In genomic region chr16:20851601-20852000, GRCh38 we compare ENCODE assay signal across 8 cellular contexts. TPM values are rescaled to one million over a fixed set of nuclear protein-coding genes. Genes with fewer than 3 reads are reported as not detected.
DNase-seq lines count a peak whose midpoint lies in the region; ATAC-seq and TF ChIP-seq lines count a peak whose summit lies in the region.

No MANE protein-coding gene starts in this region.

- DNase-seq in AG04449 (ENCODE audit: low read depth, low spot score): peak; percentile 81
- DNase-seq in PC-3: peak; percentile 81
- DNase-seq in fibroblast of pulmonary artery (ENCODE audit: low read depth): peak; percentile 99
- no peak for DNase-seq in NCI-H524 treated with DMSO at 0.1 percent for 48 hours (lab: John Stamatoyannopoulos, UW)
- DNase-seq in central memory CD4-positive, alpha-beta T cell: no peak

- H3K27ac ChIP-seq in PC-3 (ENCODE audit: low read length): no peak overlapping the region
- H3K27ac ChIP-seq in neutrophil: peak overlapping the region; percentile 16

- H3K36me3 Mint-ChIP-seq in stimulated activated memory B cell treated with anti-CD40 and anti-IgM and Interleukin-4, amounts not matched to agents 10 μg/mL and 1 μg/mL and 100 μg/mL, for 72 hours: peaks cover 14% of the 10 kb centered on the region

- no peaks in the 10 kb centered on the region for H3F3A ChIP-seq in PC-3 (ENCODE audit: low read length, unreplicated experiment)

- H3K9me3 Mint-ChIP-seq in stimulated activated memory B cell treated with anti-CD40 and anti-IgM and Interleukin-4, amounts not matched to agents 10 μg/mL and 1 μg/mL and 100 μg/mL, for 72 hours: no peaks in the 10 kb centered on the region

- no peak overlapping the region for H2AFZ ChIP-seq in PC-3 (ENCODE audit: low read length)

- peak overlapping the region; percentile 33; the same call in 1 of the 2 replicates for H3K4me2 ChIP-seq in PC-3 (ENCODE audit: low read length)

- H3K36me3 ChIP-seq in PC-3 (ENCODE audit: low read depth, low read length) (peaks cover 12% of the 10 kb centered on the region; the same call in 1 of the 2 replicates), neutrophil (peaks cover 8% of the 10 kb centered on the region)

- no peaks in the 10 kb centered on the region for H3K27me3 Mint-ChIP-seq in stimulated activated memory B cell treated with anti-CD40 and anti-IgM and Interleukin-4, amounts not matched to agents 10 μg/mL and 1 μg/mL and 100 μg/mL, for 72 hours

- H4K20me1 ChIP-seq in PC-3 (ENCODE audit: low read length): no peaks in the 10 kb centered on the region

- H3K4me3 ChIP-seq in AG04449 (ENCODE audit: low read depth, low read length): no peak overlapping the region
- H3K4me3 ChIP-seq in PC-3 (ENCODE audit: low read length): no peak overlapping the region
- no peak overlapping the region for H3K4me3 ChIP-seq in fibroblast of pulmonary artery (replicated peaks; ENCODE audit: low read depth, low read length)
- no peak overlapping the region for H3K4me3 ChIP-seq in neutrophil (ENCODE audit: low read depth in 1 of 2, low read length in 1 of 2)

- intact Hi-C loops in PC-3 (cut with micrococcal nuclease): loop anchor here (1.0 to 5.0 kb wide), 6 partner anchors 48 to 449 kb away; no protein-coding TSS in a partner anchor

- no peak overlapping the region for H3K4me3 Mint-ChIP-seq in stimulated activated memory B cell treated with anti-CD40 and anti-IgM and Interleukin-4, amounts not matched to agents 10 μg/mL and 1 μg/mL and 100 μg/mL, for 72 hours

- peaks cover 5% of the 10 kb centered on the region for H3K4me1 Mint-ChIP-seq in stimulated activated memory B cell treated with anti-CD40 and anti-IgM and Interleukin-4, amounts not matched to agents 10 μg/mL and 1 μg/mL and 100 μg/mL, for 72 hours

- H3K9me3 ChIP-seq in PC-3 (ENCODE audit: low read length) (no peaks in the 10 kb centered on the region), neutrophil (no peaks in the 10 kb centered on the region)

- H3K9me2 ChIP-seq in PC-3 (replicated peaks; ENCODE audit: low read length): no peaks in the 10 kb centered on the region

- H3K27ac Mint-ChIP-seq in stimulated activated memory B cell treated with anti-CD40 and anti-IgM and Interleukin-4, amounts not matched to agents 10 μg/mL and 1 μg/mL and 100 μg/mL, for 72 hours: no peak overlapping the region

- CTCF ChIA-PET in AG04449 (lab: Yijun Ruan, JAX) (interaction anchor here (0.7 to 9.5 kb wide), 21 partner anchors 10 to 337 kb away, joined by 3 to 135 read pairs (median 7); partner anchors contain the start of genes DCUN1D3, ERI2, LDAF1 and LYRM1), PC-3 (lab: Charles Lee) (interaction anchor here (0.5 to 1.1 kb wide), 4 partner anchors 41 to 449 kb away, joined by 3 to 5 read pairs (median 4); no protein-coding TSS in a partner anchor)

- no peaks in the 10 kb centered on the region for H3K79me2 ChIP-seq in PC-3 (ENCODE audit: low read length)

- no TSS peak for BruUV-seq in PC-3 (replicated peaks; lab: Mats Ljungman, UMichigan)

- TF ChIP-seq CTCF in AG04449 (IDR thresholded peaks at IDR 0.05; ENCODE audit: insufficient read depth, low read length, missing control alignments) (no peak), PC-3 (conservative IDR thresholded peaks at IDR 0.05; ENCODE audit: low read depth, low read length) (no peak), fibroblast of pulmonary artery (IDR thresholded peaks at IDR 0.05; ENCODE audit: low read length, missing control alignments) (no peak), neutrophil (IDR thresholded peaks at IDR 0.05) (no peak)

- no peak overlapping the region for H3K9ac ChIP-seq in PC-3 (ENCODE audit: low read length)

- peak; percentile 85 for ATAC-seq in PC-3
- ATAC-seq in GM18511 (IDR thresholded peaks at IDR 0.05; ENCODE audit: unreplicated experiment): no peak
- no peak for ATAC-seq in stimulated activated memory B cell treated with anti-CD40 and anti-IgM and Interleukin-4, amounts not matched to agents 10 μg/mL and 1 μg/mL and 100 μg/mL, for 72 hours

- POLR2A ChIA-PET in AG04449 (lab: Yijun Ruan, JAX): interaction anchor here (0.6 to 1.5 kb wide), 7 partner anchors 14 to 449 kb away, joined by 3 to 6 read pairs (median 3); partner anchors contain the start of genes DCUN1D3 and LYRM1
- POLR2A ChIA-PET in PC-3 (lab: Charles Lee; ENCODE audit: unreplicated experiment): interaction anchor here (0.6 to 0.7 kb wide), 2 partner anchors 48 to 449 kb away, joined by 3 to 6 read pairs; partner anchors contain the start of gene DCUN1D3

- no peaks in the 10 kb centered on the region for H3K27me3 ChIP-seq in PC-3 (ENCODE audit: low read length)
- H3K27me3 ChIP-seq in neutrophil: no peaks in the 10 kb centered on the region

- peaks cover 36% of the 10 kb centered on the region for H3K4me1 ChIP-seq in PC-3 (ENCODE audit: insufficient read depth, low read length)
- peaks cover 8 to 15% of the 10 kb centered on the region in 2 experiments for H3K4me1 ChIP-seq in neutrophil (ENCODE audit: control insufficient read depth in 1 of 2, insufficient read depth in 1 of 2, low read depth in 1 of 2, low read length in 1 of 2)

RNA-seq across cellular contexts. Expression of gene REXO5, which starts 45.3 kb away (rescaled TPM):
- 3.4 and 4.0 TPM in 2 replicates for total RNA-seq in PC-3 (2014; rRNA removed)

RNA-seq across cellular contexts. Expression of gene ERI2, which starts 45.3 kb away (rescaled TPM):
- 13.2 and 15.4 TPM in 2 replicates for total RNA-seq in PC-3 (2014; rRNA removed)

RNA-seq across cellular contexts. Expression of gene DCUN1D3, which starts 48.6 kb away (rescaled TPM):
- total RNA-seq in PC-3 (2014; rRNA removed): 8.5 and 10.5 TPM in 2 replicates

RNA-seq across cellular contexts. Expression of gene LYRM1, which starts 49.0 kb away (rescaled TPM):
- 21.9 and 35.1 TPM in 2 replicates for total RNA-seq in PC-3 (2014; rRNA removed)

Comparison
In these comparisons a context has a peak if more than half of its experiments do, and no peak if none do; other contexts are left out.
1. DNase-seq: peak in AG04449 (single experiment), PC-3 (single experiment) and fibroblast of pulmonary artery (single experiment); none in NCI-H524 treated with DMSO at 0.1 percent for 48 hours (single experiment) and central memory CD4-positive, alpha-beta T cell (single experiment).